27 cellular contexts compared by ENCODE assay signal in genomic region chr1:198908995-198909394, GRCh38.
"Had no signal": no experiment of that assay in that cellular context is flagged by ENCODE, and none has a peak within 500 bp of the region (broad histone marks: within the 10 kb centered on the region; RNA-seq: fewer than 3 reads in every experiment).

No MANE protein-coding gene starts in this region.

- ATAC-seq: activated T-cell treated with anti-CD3 and anti-CD28 coated beads, Interleukin-2, amount 50 U/mL, for 4 hours; effector memory CD8-positive, alpha-beta T cell; heart right ventricle; right lobe of liver; stimulated activated naive B cell treated with anti-CD40 and anti-IgM and Interleukin-4, amounts not matched to agents 10 μg/mL and 1 μg/mL and 100 μg/mL, for 72 hours; upper lobe of right lung; WTC11 had no signal

- H3K27ac ChIP-seq: cardiac muscle cell, coronary artery, neutrophil, ovary, right lobe of liver, skin epidermis, stomach, thyroid gland, upper lobe of right lung had no signal

- H3K27me3 ChIP-seq: cardiac muscle cell, heart right ventricle, neutrophil, ovary, right lobe of liver, stomach, thyroid gland, upper lobe of right lung had no signal

- DNase-seq: activated CD4-positive, alpha-beta memory T cell treated with anti-CD3 and anti-CD28 coated beads, Interleukin-2, amount 10 ng/mL, durations not matched to agents 7 days and 5 days; activated CD4-positive, alpha-beta T cell treated with anti-CD3 and anti-CD28 coated beads for 1 hour; activated CD4-positive, alpha-beta T cell treated with anti-CD3 and anti-CD28 coated beads, Interleukin-2, amount 10 ng/mL, durations not matched to agents 7 days and 5 days; activated naive CD4-positive, alpha-beta T cell treated with Interleukin-2 at 50 U/mL for 16 hours; activated T-cell treated with anti-CD3 and anti-CD28 coated beads, Interleukin-2, amount 50 U/mL, for 4 hours; aorta; cerebellar nuclear complex; effector memory CD8-positive, alpha-beta T cell; erythroblast; foreskin fibroblast; heart right ventricle; naive B cell; nephron progenitor cell; ovary; right lobe of liver; stimulated activated CD4-positive, alpha-beta T cell treated with anti-CD3 and anti-CD28 coated beads, Interleukin-1b, Interleukin-23, amount 100 ng/mL, for 48 hours; stimulated activated CD4-positive, alpha-beta T cell treated with anti-CD3 and anti-CD28 coated beads, Interleukin-4, amount 100 ng/mL, for 4 hours; stimulated activated naive B cell treated with anti-CD40 and anti-IgM and Interleukin-4, amounts not matched to agents 10 μg/mL and 1 μg/mL and 100 μg/mL, for 72 hours; stomach; T-helper 2 cell; thyroid gland; upper lobe of right lung had no signal

- H3K9me3 ChIP-seq: heart right ventricle, neutrophil, ovary, right lobe of liver, stomach, thyroid gland, upper lobe of right lung had no signal

- H3K36me3 ChIP-seq: cardiac muscle cell, heart right ventricle, neutrophil, ovary, right lobe of liver, stomach, thyroid gland, upper lobe of right lung had no signal

- H3K4me3 ChIP-seq: cardiac muscle cell, coronary artery, heart right ventricle, ovary, right lobe of liver, skin epidermis, stomach, thyroid gland, upper lobe of right lung had no signal

- H3K4me1 ChIP-seq: right lobe of liver, stomach, thyroid gland had no signal
